In the genomic region with DNA sequence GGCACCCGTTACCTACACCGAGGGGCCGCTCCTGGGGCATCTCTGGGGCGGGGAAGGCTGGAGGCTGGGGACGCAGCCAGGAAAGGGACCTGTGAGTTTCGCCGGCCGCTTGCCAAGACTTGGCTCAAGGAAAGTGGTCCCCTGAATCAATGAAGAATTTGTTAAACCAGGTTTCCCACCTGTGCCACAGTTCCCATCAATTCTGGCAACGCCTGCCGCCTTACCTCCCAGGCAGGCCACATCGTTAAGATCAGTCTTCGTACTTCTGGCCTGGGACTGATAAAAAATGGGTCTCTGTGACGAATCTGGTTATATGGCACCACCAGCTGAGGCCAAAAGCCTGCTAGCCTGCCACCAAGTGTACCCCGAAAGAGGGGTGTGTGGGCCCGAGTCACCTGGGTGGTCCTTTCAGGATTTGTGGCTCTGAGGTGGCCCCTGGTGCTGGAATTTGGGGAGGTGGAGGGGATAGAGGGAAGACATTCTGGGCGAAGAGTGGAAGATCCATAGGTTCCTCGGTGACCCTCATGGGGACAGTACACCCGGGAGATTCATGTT, we compare ENCODE assay signal across 9 cellular contexts. TPM values are rescaled to one million over a fixed set of nuclear protein-coding genes. Genes with fewer than 3 reads are reported as not detected.
DNase-seq lines count a peak whose midpoint lies in the region; ATAC-seq, FAIRE-seq and TF ChIP-seq lines count a peak whose summit lies in the region.
"Had no signal": no experiment of that assay in that cellular context is flagged by ENCODE, and none has a peak within 500 bp of the region (broad histone marks: within the 10 kb centered on the region; RNA-seq: fewer than 3 reads in every experiment).

No MANE protein-coding gene starts in this region.

- DNase-seq in heart left ventricle (no peak), left ventricle myocardium superior (no peak), bronchial epithelial cell (ENCODE audit: low read depth) (no peak), GF-D8 (lab: John Stamatoyannopoulos, UW) (no peak)

- ATAC-seq in heart left ventricle: no peak
- no peak for ATAC-seq in left ventricle myocardium superior
- no peak for ATAC-seq in GM21367 (IDR thresholded peaks at IDR 0.05; ENCODE audit: unreplicated experiment)
- ATAC-seq in HG02840 (IDR thresholded peaks at IDR 0.05; ENCODE audit: low FRiP score, unreplicated experiment): no peak

- TF ChIP-seq CTCF in heart left ventricle (IDR thresholded peaks at IDR 0.05) (peak in 5 of 12 donors; percentile 3 to 70 (median 14)), bronchial epithelial cell (IDR thresholded peaks at IDR 0.05; ENCODE audit: insufficient read depth, low read length, severe bottlenecking) (no peak)

- H3K27me3 ChIP-seq in heart left ventricle: peaks cover 8 to 79% (median 21%) of the 10 kb centered on the region in 9 donors
- no peaks in the 10 kb centered on the region for H3K27me3 ChIP-seq in bronchial epithelial cell (ENCODE audit: control insufficient read depth, insufficient read depth, low read length)
- peaks cover 37% of the 10 kb centered on the region for H3K27me3 ChIP-seq in mononuclear cell (ENCODE audit: insufficient read depth, low read length)

- peak overlapping the region; percentile 63 to 85 (median 70) for H3K4me3 ChIP-seq in heart left ventricle
- H3K4me3 ChIP-seq in bronchial epithelial cell (ENCODE audit: low read depth, low read length): peak overlapping the region; percentile 89
- H3K4me3 ChIP-seq in mononuclear cell (ENCODE audit: low read length): peak overlapping the region; percentile 53
- H3K4me3 ChIP-seq in urinary bladder (ENCODE audit: low read depth, low read length): peak overlapping the region; percentile 63

- H3K27ac ChIP-seq in heart left ventricle (peak overlapping the region in 6 of 12 donors; percentile 13 to 81 (median 65)), urinary bladder (ENCODE audit: low read depth) (no peak overlapping the region)

- WGBS in heart left ventricle, 4 donors: 27 to 36% (median 33%) methylated on average over 14 to 18 of the region's 18 CpGs
- 27% methylated on average over 18 of the region's 18 CpGs for WGBS in urinary bladder

- intact Hi-C loops in heart left ventricle (cut with DNase I): loop anchor here in 2 of 10 donors (10.0 kb wide), 2 partner anchors 60 to 210 kb away; no protein-coding TSS in a partner anchor
- intact Hi-C loops in left ventricle myocardium superior (cut with micrococcal nuclease): no loop called here

- no peak for TF ChIP-seq POLR2A in heart left ventricle (IDR thresholded peaks at IDR 0.05)

- FAIRE-seq in bronchial epithelial cell (lab: Jason Lieb, UNC): no peak

- no peaks in the 10 kb centered on the region for H3K36me3 ChIP-seq in heart left ventricle
- H3K36me3 ChIP-seq in bronchial epithelial cell (ENCODE audit: control insufficient read depth, insufficient read depth, low read length): no peaks in the 10 kb centered on the region
- no peaks in the 10 kb centered on the region for H3K36me3 ChIP-seq in urinary bladder (ENCODE audit: insufficient read depth)

- H3K4me1 ChIP-seq in heart left ventricle (peaks cover 0 to 23% (median 11%) of the 10 kb centered on the region in 12 donors), mononuclear cell (ENCODE audit: insufficient read depth, low read length) (peaks cover 21% of the 10 kb centered on the region), urinary bladder (ENCODE audit: insufficient read depth) (peaks cover 2% of the 10 kb centered on the region)

- no peaks in the 10 kb centered on the region for H3K9me3 ChIP-seq in heart left ventricle
- no peaks in the 10 kb centered on the region for H3K9me3 ChIP-seq in mononuclear cell (ENCODE audit: low read depth, low read length)

RNA-seq across cellular contexts. Expression of a gene that starts 0.8 kb away (rescaled TPM):
- 1 to 10 TPM in 5 of 9 donors, under 1 TPM in 4; 0.56 to 4.9 (median 1.0) TPM for total RNA-seq in heart left ventricle
- polyA plus RNA-seq in heart left ventricle: 1 to 10 TPM in 1 of 2 donors, under 1 TPM in 1; 0.50 to 1.3 TPM
- total RNA-seq in left ventricle myocardium superior: 1.1 TPM
- 85.3 and 111 TPM in 2 replicates for total RNA-seq in bronchial epithelial cell
- total RNA-seq in mononuclear cell: 0.63 TPM
- 4.1 TPM for total RNA-seq in urinary bladder
- polyA plus RNA-seq in urinary bladder: 2.1 TPM
- total RNA-seq: G401 had no signal

Comparison
In these comparisons a context has a peak if more than half of its experiments do, and no peak if none do; other contexts are left out.
1. RNA of a gene that starts 0.8 kb away (total RNA-seq): 85.3 to 111 TPM in bronchial epithelial cell; 4.1 TPM in urinary bladder (single experiment), 1.1 TPM in left ventricle myocardium superior (single experiment), 0.56 to 4.9 TPM in heart left ventricle and 0.63 TPM in mononuclear cell (single experiment); every median in the first group is over 10 times any median in the second.
2. Peak in every context shown above with its lines, with median percentiles within 50 percentile points of each other: H3K4me3 ChIP-seq.